ENCODE assay signal across 11 cellular contexts in genomic region chr10:53209941-53210611, GRCh38.
DNase-seq lines count a peak whose midpoint lies in the region; ATAC-seq and TF ChIP-seq lines count a peak whose summit lies in the region.
"Had no signal": no experiment of that assay in that cellular context is flagged by ENCODE, and none has a peak within 500 bp of the region (broad histone marks: within the 10 kb centered on the region; RNA-seq: fewer than 3 reads in every experiment).

No MANE protein-coding gene starts in this region.

- no peak overlapping the region for H3K4me3 Mint-ChIP-seq in neural crest cell
- H3K4me3 Mint-ChIP-seq: memory B cell; stimulated activated naive B cell treated with anti-CD40 and anti-IgM and Interleukin-4, amounts not matched to agents 10 μg/mL and 1 μg/mL and 100 μg/mL, for 72 hours had no signal

- intact Hi-C loops in breast epithelium (cut with DNase I; ENCODE audit: low total_unique reads) = loop anchor here (5.0 kb wide), 1 partner anchor 378 kb away; no protein-coding TSS in a partner anchor

- no peaks in the 10 kb centered on the region for H3K9me3 ChIP-seq in breast epithelium

- ATAC-seq in GM18907 (IDR thresholded peaks at IDR 0.05; ENCODE audit: unreplicated experiment) (peak; percentile 64), HG02938 (IDR thresholded peaks at IDR 0.05; ENCODE audit: unreplicated experiment) (no peak)
- ATAC-seq: stimulated activated naive B cell treated with anti-CD40 and anti-IgM and Interleukin-4, amounts not matched to agents 10 μg/mL and 1 μg/mL and 100 μg/mL, for 72 hours had no signal

- no peak for TF ChIP-seq POLR2A in breast epithelium (IDR thresholded peaks at IDR 0.05)

- H3K4me1 Mint-ChIP-seq in neural crest cell = peaks cover 4% of the 10 kb centered on the region
- H3K4me1 Mint-ChIP-seq: memory B cell; stimulated activated naive B cell treated with anti-CD40 and anti-IgM and Interleukin-4, amounts not matched to agents 10 μg/mL and 1 μg/mL and 100 μg/mL, for 72 hours had no signal

- H3K27ac Mint-ChIP-seq in neural crest cell (ENCODE audit: unreplicated experiment) = no peak overlapping the region
- H3K27ac Mint-ChIP-seq: memory B cell; stimulated activated naive B cell treated with anti-CD40 and anti-IgM and Interleukin-4, amounts not matched to agents 10 μg/mL and 1 μg/mL and 100 μg/mL, for 72 hours had no signal

- no peaks in the 10 kb centered on the region for H3K4me1 ChIP-seq in breast epithelium

- DNase-seq in NCI-H146 treated with DMSO at 0.1 percent for 48 hours (lab: John Stamatoyannopoulos, UW; ENCODE audit: unreplicated experiment) = peak; percentile 59
- DNase-seq in breast epithelium (ENCODE audit: low spot score in 2 of 2) = no peak
- no peak for DNase-seq in neural crest cell (ENCODE audit: low read depth, low spot score)
- DNase-seq in germinal center (ENCODE audit: low spot score) = no peak
- DNase-seq in stimulated activated CD4-positive, alpha-beta T cell treated with anti-CD3 and anti-CD28 coated beads, Interleukin-12 subunit alpha, Interleukin-12 subunit beta, amount 100 ng/mL, for 4 hours = no peak
- no peak for DNase-seq in GM19238 (ENCODE audit: insufficient read length, low spot score)
- DNase-seq: NCI-H1694; stimulated activated naive B cell treated with anti-CD40 and anti-IgM and Interleukin-4, amounts not matched to agents 10 μg/mL and 1 μg/mL and 100 μg/mL, for 72 hours had no signal

- no peaks in the 10 kb centered on the region for H3K36me3 ChIP-seq in breast epithelium

- no peaks in the 10 kb centered on the region for H3K27me3 Mint-ChIP-seq in neural crest cell (ENCODE audit: low read depth)
- H3K27me3 Mint-ChIP-seq: memory B cell; stimulated activated naive B cell treated with anti-CD40 and anti-IgM and Interleukin-4, amounts not matched to agents 10 μg/mL and 1 μg/mL and 100 μg/mL, for 72 hours had no signal

- TF ChIP-seq CTCF in breast epithelium (IDR thresholded peaks at IDR 0.05) (peak in 2 of 3 donors; percentile 27 to 37), neural crest cell (conservative IDR thresholded peaks at IDR 0.05) (peak; percentile 69)

- H3K27me3 ChIP-seq in breast epithelium = no peaks in the 10 kb centered on the region

- no peak overlapping the region for H3K27ac ChIP-seq in breast epithelium

- peaks cover 7% of the 10 kb centered on the region for H3K9me3 Mint-ChIP-seq in neural crest cell
- H3K9me3 Mint-ChIP-seq: memory B cell had no signal

- no peak overlapping the region for H3K4me3 ChIP-seq in breast epithelium

- H3K36me3 Mint-ChIP-seq in neural crest cell (ENCODE audit: low read depth) = peaks cover 3% of the 10 kb centered on the region
- H3K36me3 Mint-ChIP-seq: memory B cell; stimulated activated naive B cell treated with anti-CD40 and anti-IgM and Interleukin-4, amounts not matched to agents 10 μg/mL and 1 μg/mL and 100 μg/mL, for 72 hours had no signal
